In genomic region chr3:70506775-70507174, GRCh38 we compare ENCODE assay signal across 28 cellular contexts.
"Had no signal": no experiment of that assay in that cellular context is flagged by ENCODE, and none has a peak within 500 bp of the region (broad histone marks: within the 10 kb centered on the region; RNA-seq: fewer than 3 reads in every experiment).

No MANE protein-coding gene starts in this region.

- H3K4me1 ChIP-seq: colonic mucosa, esophagus squamous epithelium, foreskin keratinocyte, gastrocnemius medialis, heart left ventricle, heart right ventricle had no signal

- H3K9me3 ChIP-seq: colonic mucosa, esophagus muscularis mucosa, esophagus squamous epithelium, gastrocnemius medialis, gastroesophageal sphincter, heart left ventricle, heart right ventricle had no signal

- FAIRE-seq: colon, endometrium, endothelial cell of umbilical vein, frontal cortex had no signal

- H3K27ac ChIP-seq: colonic mucosa, coronary artery, dorsolateral prefrontal cortex, epithelial cell of prostate, esophagus squamous epithelium, foreskin keratinocyte, gastrocnemius medialis, heart left ventricle, heart right ventricle had no signal

- DNase-seq: colonic mucosa; cortex of kidney; dermis blood vessel endothelial cell; dorsolateral prefrontal cortex; effector CD4-positive, alpha-beta T cell; effector CD8-positive, alpha-beta T cell; effector memory CD4-positive, alpha-beta T cell; effector memory CD8-positive, alpha-beta T cell; endodermal cell; erythroblast; esophagus squamous epithelium; foreskin fibroblast; foreskin keratinocyte; foreskin melanocyte; gastrocnemius medialis; glutamatergic neuron; head of caudate nucleus; heart left ventricle; heart right ventricle had no signal

- H3K27me3 ChIP-seq: colonic mucosa, dorsolateral prefrontal cortex, esophagus muscularis mucosa, esophagus squamous epithelium, gastrocnemius medialis, gastroesophageal sphincter had no signal

- H3K4me3 ChIP-seq: colonic mucosa, coronary artery, dorsolateral prefrontal cortex, esophagus muscularis mucosa, esophagus squamous epithelium, gastrocnemius medialis, gastroesophageal sphincter, heart left ventricle, heart right ventricle had no signal

- ATAC-seq: effector memory CD8-positive, alpha-beta T cell; esophagus mucosa; foreskin keratinocyte; gastrocnemius medialis; gastroesophageal sphincter; heart left ventricle; heart right ventricle had no signal

- H3K36me3 ChIP-seq: colonic mucosa, esophagus muscularis mucosa, esophagus squamous epithelium, gastrocnemius medialis, gastroesophageal sphincter, heart left ventricle, heart right ventricle had no signal
